In genomic region chr10:125823663-125824251, GRCh38 we compare ENCODE assay signal across 8 cellular contexts. TPM values are rescaled to one million over a fixed set of nuclear protein-coding genes. Genes with fewer than 3 reads are reported as not detected.
A peak's percentile ranks its signal among the peaks of the same experiment; 100 is the strongest.
DNase-seq lines count a peak whose midpoint lies in the region; ATAC-seq and TF ChIP-seq lines count a peak whose summit lies in the region.

No MANE protein-coding gene starts in this region.

- H3K9me3 Mint-ChIP-seq in CD8-positive, alpha-beta T cell = no peaks in the 10 kb centered on the region

- 0 to 1% (median 0%) methylated on average over 20 of the region's 20 CpGs for WGBS in spleen, 5 donors

- no peaks in the 10 kb centered on the region for H3K9me3 ChIP-seq in CD8-positive, alpha-beta T cell (ENCODE audit: low read length)
- H3K9me3 ChIP-seq in HAP-1 = no peaks in the 10 kb centered on the region
- no peaks in the 10 kb centered on the region for H3K9me3 ChIP-seq in spleen

- H3K36me3 ChIP-seq in CD8-positive, alpha-beta T cell (ENCODE audit: insufficient read depth, low read length) = peaks cover 13% of the 10 kb centered on the region
- H3K36me3 ChIP-seq in HAP-1 (replicated peaks) = peaks cover 32% of the 10 kb centered on the region
- H3K36me3 ChIP-seq in spleen = peaks cover 0 to 30% (median 14%) of the 10 kb centered on the region in 6 donors

- no peaks in the 10 kb centered on the region for H3K27me3 Mint-ChIP-seq in CD8-positive, alpha-beta T cell (ENCODE audit: low read depth)

- TF ChIP-seq POLR2A in spleen (IDR thresholded peaks at IDR 0.05) = no peak

- H3K27me3 ChIP-seq in CD8-positive, alpha-beta T cell (ENCODE audit: insufficient read depth, low read length) = no peaks in the 10 kb centered on the region
- H3K27me3 ChIP-seq in HAP-1 (ENCODE audit: low read depth) = no peaks in the 10 kb centered on the region
- no peaks in the 10 kb centered on the region for H3K27me3 ChIP-seq in spleen (replicated peaks in 1 of 7)

- peak overlapping the region; percentile 90 for H3K27ac ChIP-seq in CD8-positive, alpha-beta T cell (ENCODE audit: low read depth, low read length)
- H3K27ac ChIP-seq in spleen = peak overlapping the region; percentile 79 to 96 (median 90)

- CTCF ChIA-PET in CD8-positive, alpha-beta T cell (lab: Charles Lee) = interaction anchor here (1.0 kb wide), 1 partner anchor 8 kb away, joined by 3 read pairs; no protein-coding TSS in a partner anchor

- H3K4me3 Mint-ChIP-seq in CD8-positive, alpha-beta T cell = no peak overlapping the region

- H3K4me1 ChIP-seq in CD8-positive, alpha-beta T cell (ENCODE audit: insufficient read depth, low read length) = peaks cover 42% of the 10 kb centered on the region
- peaks cover 18% of the 10 kb centered on the region for H3K4me1 ChIP-seq in HAP-1
- H3K4me1 ChIP-seq in spleen = peaks cover 24 to 58% (median 46%) of the 10 kb centered on the region in 6 donors

- peaks cover 43% of the 10 kb centered on the region for H3K4me1 Mint-ChIP-seq in CD8-positive, alpha-beta T cell (ENCODE audit: low read depth)

- intact Hi-C loops in CD8-positive, alpha-beta T cell (cut with DNase I, micrococcal nuclease) = loop anchor here (1.0 to 10.0 kb wide), 5 partner anchors 73 to 1409 kb away; partner anchors contain the start of genes EDRF1 (in 2 of the 2), FANK1 (in 2 of the 2) and OAT (in 1 of the 2)
- intact Hi-C loops in spleen (cut with DNase I; ENCODE audit: low total_unique reads) = loop anchor here (10.0 kb wide), 1 partner anchor 99 kb away; no protein-coding TSS in a partner anchor

- in situ Hi-C loops in HAP-1 (cut with MboI; ENCODE audit: low sequenced_read_pairs) = no loop called here

- TF ChIP-seq CTCF in CD8-positive, alpha-beta T cell (IDR thresholded peaks at IDR 0.05) = no peak
- TF ChIP-seq CTCF in WI38 (IDR thresholded peaks at IDR 0.05; ENCODE audit: low read depth, low read length) (no peak), foreskin fibroblast (IDR thresholded peaks at IDR 0.05; ENCODE audit: low read depth, low read length) (no peak), spleen (IDR thresholded peaks at IDR 0.05 in 8 of 11, conservative IDR thresholded peaks at IDR 0.05 in 3 of 11) (no peak)

- peak overlapping the region; percentile 92 for H3K4me3 ChIP-seq in CD8-positive, alpha-beta T cell (ENCODE audit: low read depth, low read length)
- peak overlapping the region; percentile 76 for H3K4me3 ChIP-seq in HAP-1
- peak overlapping the region; percentile 98 for H3K4me3 ChIP-seq in WI38 (ENCODE audit: low read depth, low read length)
- H3K4me3 ChIP-seq in foreskin fibroblast (ENCODE audit: low read depth in 1 of 2, low read length in 2 of 2) = peak overlapping the region; percentile 79 to 82
- H3K4me3 ChIP-seq in spleen = peak overlapping the region; percentile 87 to 100 (median 98)

- POLR2A ChIA-PET in CD8-positive, alpha-beta T cell (lab: Charles Lee) = interaction anchor here (0.5 to 1.9 kb wide), 5 partner anchors 9 to 104 kb away, joined by 3 to 11 read pairs (median 4); partner anchors contain the start of gene EDRF1

- H3K27ac Mint-ChIP-seq in CD8-positive, alpha-beta T cell = no peak overlapping the region

- peaks cover 29% of the 10 kb centered on the region for H3K36me3 Mint-ChIP-seq in CD8-positive, alpha-beta T cell

- peak; percentile 3 for ATAC-seq in CD8-positive, alpha-beta T cell
- ATAC-seq in HG03039 (IDR thresholded peaks at IDR 0.05; ENCODE audit: unreplicated experiment) (no peak), HG03521 (IDR thresholded peaks at IDR 0.05; ENCODE audit: unreplicated experiment) (no peak)

- peak in 1 of 7 experiments; percentile 7 for DNase-seq in CD8-positive, alpha-beta T cell
- DNase-seq in HAP-1 (ENCODE audit: low spot score in 2 of 2) (peak; percentile 3 to 23), foreskin fibroblast (peak in 1 of 2 donors; percentile 38), spleen (peak; percentile 84), NCI-H128 (lab: John Stamatoyannopoulos, UW; ENCODE audit: unreplicated experiment) (no peak)

RNA-seq across cellular contexts. Expression of gene BCCIP, which starts 0.4 kb away (rescaled TPM):
- total RNA-seq in CD8-positive, alpha-beta T cell = 10 to 100 TPM; 41.3 to 42.0 TPM
- 10 to 100 TPM; 30.2 to 44.4 (median 33.9) TPM for total RNA-seq in spleen
- polyA plus RNA-seq in spleen = 10 to 100 TPM; 45.1 to 61.3 (median 56.1) TPM

RNA-seq across cellular contexts. Expression of gene UROS, which starts 0.7 kb away (rescaled TPM):
- total RNA-seq in CD8-positive, alpha-beta T cell = 10 to 100 TPM; 17.7 to 20.7 TPM
- total RNA-seq in spleen = 10 to 100 TPM; 30.3 to 43.8 (median 39.3) TPM
- polyA plus RNA-seq in spleen = 10 to 100 TPM; 31.6 to 40.7 (median 37.6) TPM

RNA-seq across cellular contexts. Expression of gene MMP21, which starts 48.1 kb away (rescaled TPM):
- total RNA-seq in CD8-positive, alpha-beta T cell = under 1 TPM; 0.27 to 0.28 TPM
- under 1 TPM in 5 of 7 donors, not detected in 2; 0.27 to 0.68 (median 0.41) TPM for total RNA-seq in spleen
- under 1 TPM; 0.09 to 0.19 (median 0.12) TPM for polyA plus RNA-seq in spleen

RNA-seq across cellular contexts. Expression of gene DHX32, which starts 57.3 kb away (rescaled TPM):
- 1 to 10 TPM; 3.5 to 3.9 TPM for total RNA-seq in CD8-positive, alpha-beta T cell
- 10 to 100 TPM; 18.6 to 27.7 (median 21.6) TPM for total RNA-seq in spleen
- 10 to 100 TPM in 2 of 3 donors, 1 to 10 TPM in 1; 8.6 to 11.3 (median 10.3) TPM for polyA plus RNA-seq in spleen
